ENCODE assay signal across 8 cellular contexts in genomic region chr19:52735734-52736133, GRCh38. TPM values are rescaled to one million over a fixed set of nuclear protein-coding genes. Genes with fewer than 3 reads are reported as not detected.
A peak's percentile ranks its signal among the peaks of the same experiment; 100 is the strongest.
DNase-seq lines count a peak whose midpoint lies in the region; ATAC-seq, FAIRE-seq and TF ChIP-seq lines count a peak whose summit lies in the region.

No MANE protein-coding gene starts in this region.

- peak; percentile 54 for DNase-seq in AG20443 (ENCODE audit: low spot score)
- DNase-seq in NCI-H146 (lab: John Stamatoyannopoulos, UW) = peak; percentile 93
- DNase-seq in cerebellum (ENCODE audit: low spot score) = peak; percentile 28
- DNase-seq in left lung = peak; percentile 74 to 88
- DNase-seq in substantia nigra (lab: John Stamatoyannopoulos, UW) = peak in 29 of 49 donors; percentile 1 to 55 (median 20)
- DNase-seq in GM19239 (ENCODE audit: insufficient read length, low spot score) = no peak

- H3K27ac ChIP-seq in left lung (peak overlapping the region; percentile 88 to 89), substantia nigra (ENCODE audit: low read depth, low read length, poor library complexity, severe bottlenecking) (peak overlapping the region; percentile 73)

- intact Hi-C loops in left lung (cut with DNase I) = no loop called here

- H3K36me3 ChIP-seq in left lung = peaks cover 0 to 4% of the 10 kb centered on the region in 2 donors

- peaks cover 0 to 8% of the 10 kb centered on the region in 2 donors for H3K9me3 ChIP-seq in left lung

- TF ChIP-seq CTCF in left lung (IDR thresholded peaks at IDR 0.05) = no peak

- H3K4me1 ChIP-seq in left lung = peaks cover 0 to 26% of the 10 kb centered on the region in 2 donors

- H3K27me3 ChIP-seq in left lung = no peaks in the 10 kb centered on the region

- ATAC-seq in left lung = peak; percentile 65
- no peak for ATAC-seq in HG03095 (IDR thresholded peaks at IDR 0.05; ENCODE audit: unreplicated experiment)
- ATAC-seq in HG03159 (IDR thresholded peaks at IDR 0.05; ENCODE audit: unreplicated experiment) = no peak

- peak overlapping the region in 1 of 2 donors; percentile 81 for H3K4me3 ChIP-seq in left lung

- no peak for FAIRE-seq in GM19239 (lab: Jason Lieb, UNC)

RNA-seq across cellular contexts. Expression of gene ZNF611, which starts 0.9 kb away (rescaled TPM):
- total RNA-seq in cerebellum (31.9 TPM), left lung (10 to 100 TPM; 24.6 to 26.6 TPM)

RNA-seq across cellular contexts. Expression of gene ZNF600, which starts 50.9 kb away (rescaled TPM):
- total RNA-seq in cerebellum (3.7 TPM), left lung (10 to 100 TPM in 1 of 2 donors, 1 to 10 TPM in 1; 8.3 to 12.5 TPM)
